In the genomic region with DNA sequence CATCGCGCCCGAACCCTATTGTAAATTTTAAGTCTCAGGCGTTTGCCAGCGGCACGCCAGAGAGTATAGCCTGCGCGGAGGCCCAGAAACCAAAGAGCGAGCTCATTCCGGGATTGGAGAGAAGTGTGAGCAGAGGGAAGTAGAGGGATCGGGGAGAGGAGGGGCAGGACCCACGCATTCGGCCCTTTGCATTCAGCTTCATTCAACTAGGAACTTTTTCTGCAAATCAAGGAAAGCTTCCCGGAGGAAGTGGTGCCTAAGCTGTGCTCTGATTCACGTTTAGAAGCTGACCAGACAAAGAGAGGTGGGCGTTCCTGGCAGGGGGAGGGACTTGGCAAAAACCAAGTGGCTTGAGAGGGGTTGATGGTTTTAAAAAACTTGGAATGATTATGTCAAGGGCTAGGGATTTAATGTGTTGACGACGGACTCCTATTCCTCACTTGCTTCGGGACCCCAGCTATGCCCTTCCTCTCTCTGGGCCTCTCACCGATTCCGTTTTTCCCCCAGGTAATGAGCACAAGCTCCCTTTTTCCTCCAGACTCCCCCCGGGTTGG, we compare ENCODE assay signal across 8 cellular contexts. TPM values are rescaled to one million over a fixed set of nuclear protein-coding genes. Genes with fewer than 3 reads are reported as not detected.
DNase-seq lines count a peak whose midpoint lies in the region; TF ChIP-seq lines count a peak whose summit lies in the region.

No MANE protein-coding gene starts in this region.

- TF ChIP-seq POLR2A in testis (IDR thresholded peaks at IDR 0.05), result no peak

- H3K27me3 Mint-ChIP-seq in T-helper 1 cell treated with Interleukin-12 subunit alpha and Interleukin-12 subunit beta and Interleukin-4 antibody, amounts not matched to agents 30 μg/mL and 1 μg/mL, for 36 hours (ENCODE audit: low read depth), result no peaks in the 10 kb centered on the region
- no peaks in the 10 kb centered on the region for H3K27me3 Mint-ChIP-seq in endodermal cell (ENCODE audit: insufficient read depth)

- H3K4me1 Mint-ChIP-seq in T-helper 1 cell treated with Interleukin-12 subunit alpha and Interleukin-12 subunit beta and Interleukin-4 antibody, amounts not matched to agents 30 μg/mL and 1 μg/mL, for 36 hours (ENCODE audit: low read depth), result peaks cover 27% of the 10 kb centered on the region
- H3K4me1 Mint-ChIP-seq in endodermal cell, result peaks cover 31% of the 10 kb centered on the region

- H3K23ac ChIP-seq in mesendoderm (ENCODE audit: low read length), result no peak overlapping the region

- intact Hi-C loops in testis (cut with DNase I; ENCODE audit: low total_unique reads), result no loop called here

- H3K79me2 ChIP-seq in mesendoderm (ENCODE audit: control insufficient read depth, insufficient read depth, low read length), result peaks cover 34% of the 10 kb centered on the region

- no peaks in the 10 kb centered on the region for H3K27me3 ChIP-seq in HAP-1 (ENCODE audit: low read depth)
- no peaks in the 10 kb centered on the region for H3K27me3 ChIP-seq in endodermal cell (ENCODE audit: control insufficient read depth, insufficient read depth, low read length, poor library complexity, severe bottlenecking)
- no peaks in the 10 kb centered on the region for H3K27me3 ChIP-seq in mesendoderm (ENCODE audit: insufficient read depth, low read length, poor library complexity)
- H3K27me3 ChIP-seq in testis, result no peaks in the 10 kb centered on the region

- WGBS in endodermal cell (ENCODE audit: insufficient coverage in 1 of 2, insufficient read length in 1 of 2), 2 experiments, result 0 to 1% methylated on average over 10 to 22 of the region's 22 CpGs
- no CpG with 5 or more reads among the region's 22 CpGs for WGBS in mesendoderm (ENCODE audit: extremely low coverage, insufficient coverage, low lambda C conversion rate)
- WGBS in testis, 2 donors, result 1% methylated on average over 22 of the region's 22 CpGs

- TF ChIP-seq CTCF in endodermal cell (conservative IDR thresholded peaks at IDR 0.05), result no peak
- no peak for TF ChIP-seq CTCF in testis (IDR thresholded peaks at IDR 0.05)

- H3K4me3 ChIP-seq in HAP-1 (peak overlapping the region; percentile 96), endodermal cell (ENCODE audit: low read length) (peak overlapping the region; percentile 86), mesendoderm (ENCODE audit: low read length) (peak overlapping the region; percentile 47), testis (peak overlapping the region; percentile 27 to 86)

- H3K36me3 ChIP-seq in HAP-1 (replicated peaks), result peaks cover 9% of the 10 kb centered on the region
- peaks cover 7% of the 10 kb centered on the region for H3K36me3 ChIP-seq in endodermal cell (ENCODE audit: control insufficient read depth, insufficient read depth, low read length)
- peaks cover 3% of the 10 kb centered on the region for H3K36me3 ChIP-seq in mesendoderm (ENCODE audit: control insufficient read depth, insufficient read depth, low read length)
- no peaks in the 10 kb centered on the region for H3K36me3 ChIP-seq in testis (ENCODE audit: low read depth, missing control alignments)

- in situ Hi-C loops in HAP-1 (cut with MboI; ENCODE audit: low sequenced_read_pairs), result loop anchor here (10.0 kb wide), 1 partner anchor 81 kb away; a partner anchor contains a TSS

- H3K9me3 ChIP-seq in HAP-1 (no peaks in the 10 kb centered on the region), endodermal cell (ENCODE audit: control insufficient read depth, low read length) (no peaks in the 10 kb centered on the region), testis (no peaks in the 10 kb centered on the region)

- no peak overlapping the region for H4K5ac ChIP-seq in mesendoderm (ENCODE audit: low read length)

- peak overlapping the region; percentile 92 for H3K56ac ChIP-seq in mesendoderm (ENCODE audit: low read length)

- H3K27ac ChIP-seq in endodermal cell (ENCODE audit: low read depth, low read length), result peak overlapping the region; percentile 99
- peak overlapping the region; percentile 91 for H3K27ac ChIP-seq in mesendoderm (ENCODE audit: low read depth, low read length)
- H3K27ac ChIP-seq in testis, result peak overlapping the region; percentile 75 to 96

- DNase-seq in NK-92 treated with Interleukin-12 subunit alpha and Interleukin-12 subunit beta, amount 100 ng/mL, for 24 hours (lab: John Stamatoyannopoulos, UW), result peak; percentile 72
- no peak for DNase-seq in NK-92 (lab: John Stamatoyannopoulos, UW; ENCODE audit: unreplicated experiment)
- DNase-seq in HAP-1 (ENCODE audit: low spot score in 2 of 2), result peak in 1 of 2 experiments; percentile 77
- peak; percentile 72 for DNase-seq in NCI-H128 (lab: John Stamatoyannopoulos, UW; ENCODE audit: unreplicated experiment)
- peak; percentile 93 for DNase-seq in endodermal cell
- DNase-seq in mesendoderm, result peak; percentile 98
- peak; percentile 88 for DNase-seq in testis

- H3K9me3 Mint-ChIP-seq in T-helper 1 cell treated with Interleukin-12 subunit alpha and Interleukin-12 subunit beta and Interleukin-4 antibody, amounts not matched to agents 30 μg/mL and 1 μg/mL, for 36 hours, result no peaks in the 10 kb centered on the region
- H3K9me3 Mint-ChIP-seq in endodermal cell, result no peaks in the 10 kb centered on the region

- peak overlapping the region; percentile 64 for H3K4ac ChIP-seq in mesendoderm (ENCODE audit: low read depth, low read length)

- peaks cover 4% of the 10 kb centered on the region for H3K79me1 ChIP-seq in mesendoderm (ENCODE audit: low read length)

- H2BK120ac ChIP-seq in mesendoderm (ENCODE audit: low read depth, low read length), result no peak overlapping the region

- peak overlapping the region; percentile 99 for H3K4me3 Mint-ChIP-seq in T-helper 1 cell treated with Interleukin-12 subunit alpha and Interleukin-12 subunit beta and Interleukin-4 antibody, amounts not matched to agents 30 μg/mL and 1 μg/mL, for 36 hours
- peak overlapping the region; percentile 97 for H3K4me3 Mint-ChIP-seq in endodermal cell

- H3K18ac ChIP-seq in mesendoderm (ENCODE audit: low read length), result peak overlapping the region; percentile 85

- H2AK5ac ChIP-seq in mesendoderm (ENCODE audit: low read length), result no peak overlapping the region

- no peak overlapping the region for H2BK5ac ChIP-seq in mesendoderm (ENCODE audit: low read length)

- H3K9ac ChIP-seq in endodermal cell (ENCODE audit: extremely low read depth, low read length, poor library complexity, severe bottlenecking), result peak overlapping the region; percentile 95
- H3K9ac ChIP-seq in mesendoderm (ENCODE audit: low read length), result peak overlapping the region; percentile 80

- peak overlapping the region; percentile 99 for H3K27ac Mint-ChIP-seq in T-helper 1 cell treated with Interleukin-12 subunit alpha and Interleukin-12 subunit beta and Interleukin-4 antibody, amounts not matched to agents 30 μg/mL and 1 μg/mL, for 36 hours
- H3K27ac Mint-ChIP-seq in endodermal cell, result peak overlapping the region; percentile 100

- H2BK15ac ChIP-seq in mesendoderm (replicated peaks; ENCODE audit: low read depth), result no peak overlapping the region

- peak overlapping the region; percentile 70 for H3K4me2 ChIP-seq in mesendoderm (ENCODE audit: low read length)

- H3K4me1 ChIP-seq in HAP-1, result peaks cover 31% of the 10 kb centered on the region
- H3K4me1 ChIP-seq in endodermal cell (ENCODE audit: control insufficient read depth, insufficient read depth, low read length), result peaks cover 14% of the 10 kb centered on the region
- H3K4me1 ChIP-seq in mesendoderm (ENCODE audit: control insufficient read depth, low read depth, low read length), result peaks cover 8% of the 10 kb centered on the region
- H3K4me1 ChIP-seq in testis, result peaks cover 41% of the 10 kb centered on the region

- peaks cover 16% of the 10 kb centered on the region for H3K36me3 Mint-ChIP-seq in T-helper 1 cell treated with Interleukin-12 subunit alpha and Interleukin-12 subunit beta and Interleukin-4 antibody, amounts not matched to agents 30 μg/mL and 1 μg/mL, for 36 hours (ENCODE audit: low read depth)
- peaks cover 13% of the 10 kb centered on the region for H3K36me3 Mint-ChIP-seq in endodermal cell (ENCODE audit: low read depth)

- H4K8ac ChIP-seq in mesendoderm (ENCODE audit: low read depth, low read length), result no peak overlapping the region

RNA-seq across cellular contexts. Expression of a gene that starts 0.9 kb away (rescaled TPM):
- 100 to 1,000 TPM; 343 to 362 TPM for total RNA-seq in endodermal cell
- polyA plus RNA-seq in endodermal cell (2013, experiment 1 of 2), result 417 TPM
- 408 TPM for polyA plus RNA-seq in endodermal cell (2013, experiment 2 of 2)
- polyA plus RNA-seq in mesendoderm (2013, experiment 1 of 2), result 427 TPM
- polyA plus RNA-seq in mesendoderm (2013, experiment 2 of 2), result 426 TPM
- total RNA-seq in testis, result 100 to 1,000 TPM; 192 to 272 TPM
- polyA plus RNA-seq in testis (ENCODE audit: insufficient read depth, low read depth, low replicate concordance), result 201 TPM

RNA-seq across cellular contexts. Expression of a gene that starts 10.5 kb away (rescaled TPM):
- total RNA-seq in endodermal cell (100 to 1,000 TPM in 1 of 2 donors, 10 to 100 TPM in 1; 91.8 to 101 TPM), testis (10 to 100 TPM; 11.3 to 19.3 TPM)
- polyA plus RNA-seq in endodermal cell (2013, experiment 1 of 2), result 81.0 TPM
- polyA plus RNA-seq in endodermal cell (2013, experiment 2 of 2), result 68.6 TPM
- polyA plus RNA-seq in mesendoderm (2013, experiment 1 of 2), result 151 TPM
- polyA plus RNA-seq in mesendoderm (2013, experiment 2 of 2), result 154 TPM
- 17.3 TPM for polyA plus RNA-seq in testis (ENCODE audit: insufficient read depth, low read depth, low replicate concordance)

RNA-seq across cellular contexts. Expression of a gene that starts 10.6 kb away (rescaled TPM):
- 100 to 1,000 TPM; 127 to 128 TPM for total RNA-seq in endodermal cell
- 58.7 TPM for polyA plus RNA-seq in endodermal cell (2013, experiment 1 of 2)
- 66.6 TPM for polyA plus RNA-seq in endodermal cell (2013, experiment 2 of 2)
- 94.1 TPM for polyA plus RNA-seq in mesendoderm (2013, experiment 1 of 2)
- polyA plus RNA-seq in mesendoderm (2013, experiment 2 of 2), result 90.7 TPM
- total RNA-seq in testis, result 10 to 100 TPM; 50.1 to 51.6 TPM
- 34.9 TPM for polyA plus RNA-seq in testis (ENCODE audit: insufficient read depth, low read depth, low replicate concordance)

RNA-seq across cellular contexts. Expression of a gene that starts 13.2 kb away (rescaled TPM):
- total RNA-seq in endodermal cell (1 to 10 TPM; 4.6 to 7.7 TPM), testis (1 to 10 TPM; 2.9 to 5.0 TPM)
- 5.1 TPM for polyA plus RNA-seq in endodermal cell (2013, experiment 1 of 2)
- polyA plus RNA-seq in endodermal cell (2013, experiment 2 of 2), result 6.1 TPM
- 5.8 TPM for polyA plus RNA-seq in mesendoderm (2013, experiment 1 of 2)
- 5.4 TPM for polyA plus RNA-seq in mesendoderm (2013, experiment 2 of 2)
- 2.2 TPM for polyA plus RNA-seq in testis (ENCODE audit: insufficient read depth, low read depth, low replicate concordance)

RNA-seq across cellular contexts. Expression of a gene that starts 14.7 kb away (rescaled TPM):
- 10 to 100 TPM; 41.4 to 59.7 TPM for total RNA-seq in endodermal cell
- 62.0 TPM for polyA plus RNA-seq in endodermal cell (2013, experiment 1 of 2)
- 60.2 TPM for polyA plus RNA-seq in endodermal cell (2013, experiment 2 of 2)
- polyA plus RNA-seq in mesendoderm (2013, experiment 1 of 2), result 19.1 TPM
- 21.9 TPM for polyA plus RNA-seq in mesendoderm (2013, experiment 2 of 2)
- total RNA-seq in testis, result 1 to 10 TPM; 8.8 to 9.8 TPM
- polyA plus RNA-seq in testis (ENCODE audit: insufficient read depth, low read depth, low replicate concordance), result 17.1 TPM

Comparison
In these comparisons a context has a peak if more than half of its experiments do, and no peak if none do; other contexts are left out.
1. RNA of a gene that starts 10.5 kb away (total RNA-seq): 91.8 to 101 TPM in endodermal cell; 11.3 to 19.3 TPM in testis; every median in the first group is over 4 times any median in the second.
2. Peak in every context shown above with its lines, with median percentiles within 50 percentile points of each other: H3K4me3 ChIP-seq and H3K27ac ChIP-seq.